ENCODE assay signal across 8 cellular contexts in the genomic region with DNA sequence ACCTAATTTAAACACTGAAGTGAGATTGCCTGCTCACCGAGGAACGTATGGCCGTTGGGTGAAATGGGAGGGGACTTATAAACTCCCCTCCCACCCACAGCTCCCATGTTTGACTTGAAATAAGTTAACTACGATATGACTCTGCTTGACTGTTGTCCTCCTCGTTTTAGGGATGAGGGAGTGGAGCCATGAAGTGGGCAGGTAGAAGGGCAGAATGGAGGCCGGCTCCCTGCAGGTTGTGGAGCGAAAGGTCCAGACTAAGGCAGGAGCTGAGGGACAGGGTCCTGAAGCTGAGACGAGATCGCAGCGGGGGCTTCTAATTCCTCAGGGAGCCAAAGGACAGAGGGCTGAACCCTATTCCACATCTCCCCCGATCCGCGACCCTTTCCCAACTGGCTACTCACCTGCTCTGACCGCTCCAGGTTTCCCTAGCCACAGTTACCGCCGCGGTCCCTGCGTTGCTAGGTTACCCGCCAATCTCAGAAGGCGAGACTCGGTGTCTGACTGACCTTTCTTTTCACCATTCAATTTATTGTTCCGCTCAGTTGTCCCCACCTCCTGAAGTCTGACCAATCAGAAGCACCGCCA. TPM values are rescaled to one million over a fixed set of nuclear protein-coding genes. Genes with fewer than 3 reads are reported as not detected.
A peak's percentile ranks its signal among the peaks of the same experiment; 100 is the strongest.
DNase-seq lines count a peak whose midpoint lies in the region; ATAC-seq and TF ChIP-seq lines count a peak whose summit lies in the region.

No MANE protein-coding gene starts in this region.

- no peak overlapping the region; the same call in 1 of the 2 replicates for H3K23ac ChIP-seq in IMR-90 (ENCODE audit: low read depth, low read length)

- DNase-seq in IMR-90 (no peak), MCF 10A (ENCODE audit: unreplicated experiment) (no peak), GM13977 (ENCODE audit: low spot score) (no peak), NCI-H1436 (lab: John Stamatoyannopoulos, UW) (no peak)

- peaks cover 24% of the 10 kb centered on the region for H3K4me1 Mint-ChIP-seq in MCF 10A (ENCODE audit: insufficient read depth, unreplicated experiment)

- BruUV-seq in IMR-90 (replicated peaks; lab: Mats Ljungman, UMichigan): no TSS peak
- TSS peak; percentile 72 for BruUV-seq in MCF 10A (replicated peaks; lab: Mats Ljungman, UMichigan)

- in situ Hi-C loops in IMR-90 (cut with MboI; ENCODE audit: low sequenced_read_pairs) (no loop called here), GM13977 (cut with MboI; ENCODE audit: low pct_unique_long_range_greater_than_20kb, low sequenced_read_pairs, unreplicated experiment) (no loop called here)

- TF ChIP-seq POLR2A in IMR-90 (IDR thresholded peaks at IDR 0.05; ENCODE audit: low read depth, low read length): no peak

- no peaks in the 10 kb centered on the region for H3K36me3 Mint-ChIP-seq in MCF 10A (ENCODE audit: insufficient read depth, unreplicated experiment)

- no peak overlapping the region for H2AK5ac ChIP-seq in IMR-90 (ENCODE audit: low read depth, low read length)

- TF ChIP-seq CTCF in GM12875 (IDR thresholded peaks at IDR 0.05; ENCODE audit: borderline replicate concordance, insufficient read depth, low read depth, low read length) (no peak), IMR-90 (conservative IDR thresholded peaks at IDR 0.05; ENCODE audit: low read depth, low read length) (no peak), MCF 10A (IDR thresholded peaks at IDR 0.05; ENCODE audit: unreplicated experiment) (no peak), GM13977 (IDR thresholded peaks at IDR 0.05; ENCODE audit: extremely low read depth, insufficient read depth, missing control alignments) (no peak)

- peak overlapping the region; percentile 95 for H2AFZ ChIP-seq in IMR-90 (replicated peaks; ENCODE audit: low read length, poor library complexity)

- peaks cover 4% of the 10 kb centered on the region for H3K4me1 ChIP-seq in IMR-90 (ENCODE audit: control insufficient read depth, insufficient read depth, low read length)
- H3K4me1 ChIP-seq in muscle layer of colon (ENCODE audit: insufficient read depth, low read length): peaks cover 22% of the 10 kb centered on the region

- H4K91ac ChIP-seq in IMR-90 (ENCODE audit: insufficient read depth, low read depth, low read length): no peak overlapping the region

- H3K18ac ChIP-seq in IMR-90 (ENCODE audit: low read depth, low read length): no peak overlapping the region

- no peaks in the 10 kb centered on the region for H3K9me3 Mint-ChIP-seq in MCF 10A (ENCODE audit: unreplicated experiment)

- no peak overlapping the region for H2BK120ac ChIP-seq in IMR-90 (ENCODE audit: low read depth, low read length)

- peak overlapping the region; percentile 80 for H3K4me2 ChIP-seq in IMR-90 (ENCODE audit: low read depth, low read length)

- peak overlapping the region; percentile 92 for H3K27ac Mint-ChIP-seq in MCF 10A (ENCODE audit: low read depth, unreplicated experiment)

- CTCF ChIA-PET in IMR-90 (lab: Yijun Ruan, JAX): no interaction called here
- CTCF ChIA-PET in MCF 10A (lab: Yijun Ruan, JAX): interaction anchor here (0.7 to 1.4 kb wide), 2 partner anchors 23 to 24 kb away, joined by 3 to 5 read pairs; no protein-coding TSS in a partner anchor

- H3K27ac ChIP-seq in IMR-90 (ENCODE audit: insufficient read depth, low read length) (no peak overlapping the region), muscle layer of colon (ENCODE audit: low read depth, low read length) (peak overlapping the region; percentile 35)

- intact Hi-C loops in IMR-90 (cut with micrococcal nuclease) (no loop called here), MCF 10A (cut with micrococcal nuclease) (loop anchor here (1.0 to 10.0 kb wide), 2 partner anchors 21 to 114 kb away; a partner anchor contains a TSS)

- peaks cover 0 to 16% of the 10 kb centered on the region in 2 experiments; a peak in 2 of 4 replicates for H3K79me1 ChIP-seq in IMR-90 (ENCODE audit: low read depth in 1 of 2, low read length in 2 of 2)

- H4K8ac ChIP-seq in IMR-90 (ENCODE audit: low read depth in 2 of 2, low read length in 2 of 2): peak overlapping the region in 1 of 2 experiments; percentile 80; a peak in 1 of 4 replicates

- H3K27me3 ChIP-seq in IMR-90 (ENCODE audit: control insufficient read depth, insufficient read depth, low read length): no peaks in the 10 kb centered on the region
- no peaks in the 10 kb centered on the region for H3K27me3 ChIP-seq in muscle layer of colon (ENCODE audit: control insufficient read depth in 1 of 2, insufficient read depth in 2 of 2, low read length in 2 of 2)

- H3K4me3 ChIP-seq in GM12875 (ENCODE audit: low read depth, low read length) (peak overlapping the region; percentile 63), IMR-90 (ENCODE audit: insufficient read depth, low read depth, low read length) (peak overlapping the region; percentile 51), muscle layer of colon (ENCODE audit: low read depth in 1 of 2, low read length in 2 of 2) (peak overlapping the region; percentile 78)

- POLR2A ChIA-PET in IMR-90 (lab: Charles Lee; ENCODE audit: unreplicated experiment) (no interaction called here), MCF 10A (lab: Yijun Ruan, JAX) (interaction anchor here (0.7 to 13.3 kb wide), 10 partner anchors 11 to 136 kb away, joined by 3 to 237 read pairs (median 9); a partner anchor contains a TSS)

- H2AK9ac ChIP-seq in IMR-90 (replicated peaks; ENCODE audit: low read depth, low read length, poor library complexity): no peak overlapping the region

- 2% methylated on average over 7 of the region's 23 CpGs; no CpG with 5 or more reads in 1 of the 2 experiments for WGBS in IMR-90 (ENCODE audit: extremely low coverage in 2 of 2, insufficient read length in 1 of 2), 2 experiments

- H3K4ac ChIP-seq in IMR-90 (ENCODE audit: low read depth, low read length): no peak overlapping the region

- H2BK20ac ChIP-seq in IMR-90 (ENCODE audit: low read depth, low read length): no peak overlapping the region

- peaks cover 11% of the 10 kb centered on the region for H3K9me1 ChIP-seq in IMR-90 (ENCODE audit: insufficient read depth, low read length)

- H3K14ac ChIP-seq in IMR-90 (replicated peaks; ENCODE audit: low read depth, low read length): no peak overlapping the region

- no peaks in the 10 kb centered on the region for H3K27me3 Mint-ChIP-seq in MCF 10A (ENCODE audit: insufficient read depth, unreplicated experiment)

- peak overlapping the region; percentile 95 for H3K4me3 Mint-ChIP-seq in MCF 10A (ENCODE audit: unreplicated experiment)

- H3K56ac ChIP-seq in IMR-90 (ENCODE audit: extremely low read depth, insufficient read depth, low read length): no peak overlapping the region

- H3K9me3 ChIP-seq in IMR-90 (ENCODE audit: control insufficient read depth, insufficient read depth, low read length) (no peaks in the 10 kb centered on the region), muscle layer of colon (ENCODE audit: low read length) (no peaks in the 10 kb centered on the region)

- H3K9ac ChIP-seq in IMR-90 (ENCODE audit: low read depth, low read length) (peak overlapping the region; percentile 25; the same call in 1 of the 2 replicates), muscle layer of colon (ENCODE audit: low read length) (peak overlapping the region; percentile 39)

- ATAC-seq in IMR-90 (ENCODE audit: low read depth) (no peak), HG03280 (IDR thresholded peaks at IDR 0.05; ENCODE audit: unreplicated experiment) (no peak), HG03565 (IDR thresholded peaks at IDR 0.05; ENCODE audit: unreplicated experiment) (no peak)

- H2BK5ac ChIP-seq in IMR-90 (ENCODE audit: low read depth, low read length, poor library complexity, severe bottlenecking): no peak overlapping the region

- peaks cover 9% of the 10 kb centered on the region for H4K20me1 ChIP-seq in IMR-90 (ENCODE audit: insufficient read depth, low read length)

- dilution Hi-C loops in IMR-90 (cut with HindIII; ENCODE audit: low sequenced_read_pairs, unreplicated experiment): no loop called here

- TF ChIP-seq RAD21 in IMR-90 (IDR thresholded peaks at IDR 0.05; ENCODE audit: low read length): no peak

- no peak overlapping the region for H2BK15ac ChIP-seq in IMR-90 (ENCODE audit: low read depth, low read length)

- no peaks in the 10 kb centered on the region for H3K36me3 ChIP-seq in IMR-90 (ENCODE audit: control insufficient read depth, insufficient read depth, low read length)
- H3K36me3 ChIP-seq in muscle layer of colon (ENCODE audit: insufficient read depth, low read length): no peaks in the 10 kb centered on the region

- no peak overlapping the region for H4K5ac ChIP-seq in IMR-90 (ENCODE audit: low read depth, low read length)

TF ChIP-seq in IMR-90, 13 proteins besides CTCF, POLR2A, EP300 and RAD21:
- no peak for TF ChIP-seq NFE2L2 (IDR thresholded peaks at IDR 0.05; ENCODE audit: low read depth, low read length)
- no peak for TF ChIP-seq RFX5 (IDR thresholded peaks at IDR 0.05; ENCODE audit: low read depth, low read length)

RNA-seq across cellular contexts. Expression of a gene that starts 0.6 kb away (rescaled TPM):
- total RNA-seq in IMR-90 (2012; rRNA removed) (2.0 and 2.5 TPM in 2 replicates), MCF 10A (2022) (42.7 and 43.0 TPM in 2 replicates)
- polyA plus RNA-seq in IMR-90 (2012; rRNA removed): 10.4 and 13.2 TPM in 2 replicates
- 7.7 and 13.8 TPM in 2 replicates for polyA plus RNA-seq in IMR-90 (2012; cell fraction: cytosol; rRNA removed)
- polyA plus RNA-seq in IMR-90 (2012; cell fraction: nucleus; rRNA removed; ENCODE audit: low replicate concordance): 58.1 and 63.1 TPM in 2 replicates

RNA-seq across cellular contexts. Expression of a gene that starts 35.2 kb away (rescaled TPM):
- total RNA-seq in IMR-90 (2012; rRNA removed) (14.7 and 15.0 TPM in 2 replicates), MCF 10A (2022) (17.5 and 17.9 TPM in 2 replicates)
- polyA plus RNA-seq in IMR-90 (2012; rRNA removed): 14.2 and 15.2 TPM in 2 replicates
- polyA plus RNA-seq in IMR-90 (2012; cell fraction: cytosol; rRNA removed): 9.9 and 17.3 TPM in 2 replicates
- 7.1 and 9.4 TPM in 2 replicates for polyA plus RNA-seq in IMR-90 (2012; cell fraction: nucleus; rRNA removed; ENCODE audit: low replicate concordance)

RNA-seq across cellular contexts. Expression of a gene that starts 35.4 kb away (rescaled TPM):
- 23.8 and 24.4 TPM in 2 replicates for total RNA-seq in IMR-90 (2012; rRNA removed)
- polyA plus RNA-seq in IMR-90 (2012; rRNA removed): 47.5 and 55.1 TPM in 2 replicates
- 33.5 and 54.5 TPM in 2 replicates for polyA plus RNA-seq in IMR-90 (2012; cell fraction: cytosol; rRNA removed)
- 74.8 and 97.8 TPM in 2 replicates for polyA plus RNA-seq in IMR-90 (2012; cell fraction: nucleus; rRNA removed; ENCODE audit: low replicate concordance)
- 67.3 and 75.8 TPM in 2 replicates for total RNA-seq in MCF 10A (2022)

Comparison
In these comparisons a context has a peak if more than half of its experiments do, and no peak if none do; other contexts are left out.
1. RNA of a gene that starts 0.6 kb away (total RNA-seq): 42.7 to 43.0 TPM in MCF 10A; 2.0 to 2.5 TPM in IMR-90; every median in the first group is over 10 times any median in the second.
2. Peak in every context shown above with its lines, with median percentiles within 50 percentile points of each other: H3K4me3 ChIP-seq.